16 cellular contexts compared by ENCODE assay signal in the genomic region with DNA sequence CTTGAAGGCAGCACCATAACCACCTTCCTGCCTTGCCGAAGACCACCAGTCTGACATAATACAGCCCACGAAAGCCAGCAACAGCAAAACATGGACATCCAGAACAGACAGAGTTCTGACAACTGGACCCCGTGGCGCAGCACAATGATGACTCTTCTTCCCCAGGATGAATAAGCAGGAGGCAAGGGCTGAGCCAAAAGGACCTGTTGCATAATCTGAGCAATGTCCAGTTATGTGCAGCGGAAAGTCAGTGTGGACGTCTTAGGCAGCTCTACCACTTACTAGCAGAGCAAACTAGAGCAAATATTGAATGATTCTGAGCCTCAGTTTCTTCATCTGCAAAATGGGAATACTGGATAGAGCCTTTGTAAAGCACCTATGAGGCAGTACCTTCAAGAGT.
"Had no signal": no experiment of that assay in that cellular context is flagged by ENCODE, and none has a peak within 500 bp of the region (broad histone marks: within the 10 kb centered on the region; RNA-seq: fewer than 3 reads in every experiment).

No MANE protein-coding gene starts in this region.

- H3K4me3 ChIP-seq: transverse colon had no signal

- H3K4me1 ChIP-seq: transverse colon had no signal

- H3K9me3 ChIP-seq: transverse colon had no signal

- H3K9me3 Mint-ChIP-seq: activated CD4-positive, alpha-beta T cell treated with anti-CD3 and anti-CD28 coated beads, Interleukin-2, amount 10 ng/mL, durations not matched to agents 7 days and 5 days; activated naive CD8-positive, alpha-beta T cell treated with anti-CD3 and anti-CD28 coated beads, Interleukin-2, amount 50 U/mL, for 24 hours; neural crest cell had no signal

- H3K4me3 Mint-ChIP-seq: activated CD4-positive, alpha-beta T cell treated with anti-CD3 and anti-CD28 coated beads, Interleukin-2, amount 10 ng/mL, durations not matched to agents 7 days and 5 days; activated naive CD8-positive, alpha-beta T cell treated with anti-CD3 and anti-CD28 coated beads, Interleukin-2, amount 50 U/mL, for 24 hours; neural crest cell; stimulated activated naive B cell treated with anti-CD40 and anti-IgM and Interleukin-4, amounts not matched to agents 10 μg/mL and 1 μg/mL and 100 μg/mL, for 72 hours had no signal

- H3K27me3 ChIP-seq: transverse colon had no signal

- H3K4me1 Mint-ChIP-seq: activated CD4-positive, alpha-beta T cell treated with anti-CD3 and anti-CD28 coated beads, Interleukin-2, amount 10 ng/mL, durations not matched to agents 7 days and 5 days; activated naive CD8-positive, alpha-beta T cell treated with anti-CD3 and anti-CD28 coated beads, Interleukin-2, amount 50 U/mL, for 24 hours; stimulated activated naive B cell treated with anti-CD40 and anti-IgM and Interleukin-4, amounts not matched to agents 10 μg/mL and 1 μg/mL and 100 μg/mL, for 72 hours had no signal

- H3K27ac ChIP-seq: transverse colon had no signal

- ATAC-seq: activated naive CD8-positive, alpha-beta T cell treated with anti-CD3 and anti-CD28 coated beads, Interleukin-2, amount 50 U/mL, for 24 hours; left ventricle myocardium superior; stimulated activated naive B cell treated with anti-CD40 and anti-IgM and Interleukin-4, amounts not matched to agents 10 μg/mL and 1 μg/mL and 100 μg/mL, for 72 hours had no signal

- DNase-seq: activated CD4-positive, alpha-beta T cell treated with anti-CD3 and anti-CD28 coated beads, Interleukin-2, amount 10 ng/mL, durations not matched to agents 7 days and 5 days; activated CD4-positive, CD25-positive, alpha-beta regulatory T cell; activated naive CD4-positive, alpha-beta T cell treated with Interleukin-2 at 50 U/mL for 16 hours; activated naive CD8-positive, alpha-beta T cell treated with anti-CD3 and anti-CD28 coated beads, Interleukin-2, amount 50 U/mL, for 24 hours; activated T-cell treated with anti-CD3 and anti-CD28 coated beads for 4 hours; dermis blood vessel endothelial cell; erythroblast; hippocampal formation; left ventricle myocardium superior; stimulated activated naive B cell treated with anti-CD40 and anti-IgM and Interleukin-4, amounts not matched to agents 10 μg/mL and 1 μg/mL and 100 μg/mL, for 72 hours; T-helper 2 cell; transverse colon had no signal

- FAIRE-seq: astrocyte, bronchial epithelial cell, keratinocyte had no signal

- H3K36me3 Mint-ChIP-seq: stimulated activated naive B cell treated with anti-CD40 and anti-IgM and Interleukin-4, amounts not matched to agents 10 μg/mL and 1 μg/mL and 100 μg/mL, for 72 hours had no signal

- H3K36me3 ChIP-seq: transverse colon had no signal

- H3K27ac Mint-ChIP-seq: activated CD4-positive, alpha-beta T cell treated with anti-CD3 and anti-CD28 coated beads, Interleukin-2, amount 10 ng/mL, durations not matched to agents 7 days and 5 days; activated naive CD8-positive, alpha-beta T cell treated with anti-CD3 and anti-CD28 coated beads, Interleukin-2, amount 50 U/mL, for 24 hours; stimulated activated naive B cell treated with anti-CD40 and anti-IgM and Interleukin-4, amounts not matched to agents 10 μg/mL and 1 μg/mL and 100 μg/mL, for 72 hours had no signal
